In the genomic region with DNA sequence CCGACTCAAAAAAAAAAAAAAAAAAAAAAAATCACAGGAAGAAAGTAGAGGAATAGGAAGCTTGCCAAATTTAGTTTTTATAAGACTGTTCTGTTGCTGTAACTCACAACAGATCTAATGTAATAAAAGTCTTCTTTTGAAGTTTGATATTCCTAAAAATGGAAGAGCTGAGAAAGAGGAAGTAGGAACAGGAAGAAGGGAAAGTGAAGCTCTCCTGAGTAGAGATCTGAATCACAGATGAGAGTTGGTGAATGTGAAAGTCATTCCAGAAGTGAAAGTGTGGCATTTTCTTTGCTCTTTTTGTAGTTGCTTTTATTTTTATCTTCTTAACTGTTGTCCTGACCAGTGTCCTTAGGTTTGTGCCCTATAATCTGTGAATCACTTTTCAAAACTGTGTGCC, we compare ENCODE assay signal across 14 cellular contexts. TPM values are rescaled to one million over a fixed set of nuclear protein-coding genes. Genes with fewer than 3 reads are reported as not detected.
DNase-seq lines count a peak whose midpoint lies in the region; ATAC-seq, FAIRE-seq and TF ChIP-seq lines count a peak whose summit lies in the region.
"Had no signal": no experiment of that assay in that cellular context is flagged by ENCODE, and none has a peak within 500 bp of the region (broad histone marks: within the 10 kb centered on the region; RNA-seq: fewer than 3 reads in every experiment).

No MANE protein-coding gene starts in this region.

- peaks cover 5 to 20% of the 10 kb centered on the region in 2 donors for H3K36me3 Mint-ChIP-seq in activated T-cell treated with anti-CD3 and anti-CD28 coated beads, Interleukin-2, amount 50 U/mL, for 72 hours (ENCODE audit: insufficient read depth in 2 of 2)
- peaks cover 5% of the 10 kb centered on the region for H3K36me3 Mint-ChIP-seq in astrocyte (ENCODE audit: low read depth, unreplicated experiment)

- H4K20me1 ChIP-seq in astrocyte (ENCODE audit: insufficient read depth, low read length), result peaks cover 48% of the 10 kb centered on the region
- peaks cover 64% of the 10 kb centered on the region for H4K20me1 ChIP-seq in smooth muscle cell (ENCODE audit: low read depth)

- H3K4me1 ChIP-seq in astrocyte (ENCODE audit: insufficient read depth, low read length), result peaks cover 9% of the 10 kb centered on the region
- peaks cover 16% of the 10 kb centered on the region for H3K4me1 ChIP-seq in smooth muscle cell (ENCODE audit: low read depth)

- H3K27ac ChIP-seq in astrocyte (ENCODE audit: low read depth, low read length), result no peak overlapping the region
- peak overlapping the region; percentile 4 for H3K27ac ChIP-seq in smooth muscle cell (ENCODE audit: low read depth)
- H3K27ac ChIP-seq: pancreas, vagina had no signal

- H3F3A ChIP-seq in smooth muscle cell (ENCODE audit: low read depth), result peaks cover 4% of the 10 kb centered on the region

- H3K9ac ChIP-seq in astrocyte (ENCODE audit: low read length) (no peak overlapping the region), smooth muscle cell (ENCODE audit: low read depth) (no peak overlapping the region)

- no peak overlapping the region for H3K4me2 ChIP-seq in astrocyte (ENCODE audit: low read length)
- no peak overlapping the region for H3K4me2 ChIP-seq in smooth muscle cell

- H3K4me3 ChIP-seq in astrocyte (ENCODE audit: insufficient read depth, low read depth, low read length) (no peak overlapping the region), smooth muscle cell (no peak overlapping the region)

- H3K27me3 ChIP-seq in astrocyte (ENCODE audit: insufficient read depth, low read length) (no peaks in the 10 kb centered on the region), smooth muscle cell (ENCODE audit: low read depth) (no peaks in the 10 kb centered on the region)
- H3K27me3 ChIP-seq: pancreas, vagina had no signal

- no peak for FAIRE-seq in astrocyte (lab: Jason Lieb, UNC)
- FAIRE-seq: islet of Langerhans, pancreas, TTC549 had no signal

- H3K4me3 Mint-ChIP-seq in activated T-cell treated with anti-CD3 and anti-CD28 coated beads, Interleukin-2, amount 50 U/mL, for 72 hours, result peak overlapping the region; percentile 75 to 92
- peak overlapping the region; percentile 60 for H3K4me3 Mint-ChIP-seq in astrocyte (ENCODE audit: unreplicated experiment)

- no peak for DNase-seq in activated T-cell treated with anti-CD3 and anti-CD28 coated beads, Interleukin-2, amount 50 U/mL, for 72 hours
- DNase-seq in activated T-cell treated with anti-CD3 and anti-CD28 coated beads, Interleukin-2, amount 50 U/mL, for 1 hour, result no peak
- peak; percentile 67 for DNase-seq in NOMO-1 treated with DMSO at 0.1 percent for 48 hours (lab: John Stamatoyannopoulos, UW; ENCODE audit: unreplicated experiment)
- no peak for DNase-seq in astrocyte (ENCODE audit: low read depth)
- no peak for DNase-seq in smooth muscle cell (lab: John Stamatoyannopoulos, UW; ENCODE audit: unreplicated experiment)
- no peak for DNase-seq in omental fat pad (ENCODE audit: low spot score)
- DNase-seq in NCI-H187 treated with DMSO at 0.1 percent for 48 hours (lab: John Stamatoyannopoulos, UW), result no peak
- DNase-seq in 8988T, result no peak
- DNase-seq: amniotic stem cell, NCI-H69, pancreas had no signal

- H2AFZ ChIP-seq in astrocyte (ENCODE audit: low read depth, low read length) (no peak overlapping the region), smooth muscle cell (ENCODE audit: low read depth) (no peak overlapping the region)

- H3K79me2 ChIP-seq in astrocyte (ENCODE audit: insufficient read depth, low read length) (peaks cover 92% of the 10 kb centered on the region), smooth muscle cell (ENCODE audit: low read depth) (peaks cover 82% of the 10 kb centered on the region)

- H3K36me3 ChIP-seq in astrocyte (ENCODE audit: insufficient read depth, low read length) (no peaks in the 10 kb centered on the region), smooth muscle cell (ENCODE audit: low read depth) (no peaks in the 10 kb centered on the region)
- H3K36me3 ChIP-seq: pancreas, vagina had no signal

- no peak for ATAC-seq in activated T-cell treated with anti-CD3 and anti-CD28 coated beads, Interleukin-2, amount 50 U/mL, for 72 hours (replicated peaks in 1 of 2)
- ATAC-seq in omental fat pad (ENCODE audit: low FRiP score), result no peak
- ATAC-seq: pancreas had no signal

- H3K9me3 ChIP-seq in astrocyte (ENCODE audit: insufficient read depth, low read depth, low read length), result no peaks in the 10 kb centered on the region
- no peaks in the 10 kb centered on the region for H3K9me3 ChIP-seq in smooth muscle cell (replicated peaks; ENCODE audit: low read depth)
- H3K9me3 ChIP-seq: pancreas, vagina had no signal

- H3K9me3 Mint-ChIP-seq in activated T-cell treated with anti-CD3 and anti-CD28 coated beads, Interleukin-2, amount 50 U/mL, for 72 hours, result no peaks in the 10 kb centered on the region
- no peaks in the 10 kb centered on the region for H3K9me3 Mint-ChIP-seq in astrocyte (ENCODE audit: unreplicated experiment)

- TF ChIP-seq CTCF in astrocyte (IDR thresholded peaks at IDR 0.05; ENCODE audit: insufficient read depth, low read depth, low read length) (no peak), smooth muscle cell (IDR thresholded peaks at IDR 0.05; ENCODE audit: borderline replicate concordance, insufficient read depth, poor library complexity, severe bottlenecking) (no peak), omental fat pad (IDR thresholded peaks at IDR 0.05) (no peak)

- H3K4me1 Mint-ChIP-seq in activated T-cell treated with anti-CD3 and anti-CD28 coated beads, Interleukin-2, amount 50 U/mL, for 72 hours (ENCODE audit: low read depth), result peaks cover 60% of the 10 kb centered on the region
- peaks cover 10% of the 10 kb centered on the region for H3K4me1 Mint-ChIP-seq in astrocyte (ENCODE audit: low read depth, unreplicated experiment)

- H3K27ac Mint-ChIP-seq in activated T-cell treated with anti-CD3 and anti-CD28 coated beads, Interleukin-2, amount 50 U/mL, for 72 hours, result peak overlapping the region; percentile 76
- no peak overlapping the region for H3K27ac Mint-ChIP-seq in astrocyte (ENCODE audit: unreplicated experiment)

- no peaks in the 10 kb centered on the region for H3K27me3 Mint-ChIP-seq in activated T-cell treated with anti-CD3 and anti-CD28 coated beads, Interleukin-2, amount 50 U/mL, for 72 hours (ENCODE audit: low read depth)
- no peaks in the 10 kb centered on the region for H3K27me3 Mint-ChIP-seq in astrocyte (ENCODE audit: low read depth, unreplicated experiment)

- 75% methylated on average over 1 of the region's 1 CpG for WGBS in smooth muscle cell (ENCODE audit: low lambda C conversion rate)

RNA-seq across cellular contexts. Expression of a gene that starts 2.1 kb away (rescaled TPM):
- total RNA-seq in activated T-cell treated with anti-CD3 and anti-CD28 coated beads, Interleukin-2, amount 50 U/mL, for 72 hours, result 100 to 1,000 TPM; 130 to 145 TPM
- total RNA-seq in astrocyte, result 114 and 130 TPM in 2 replicates
- total RNA-seq in smooth muscle cell, result 78.7 and 87.6 TPM in 2 replicates
- 105 and 148 TPM in 2 replicates for polyA plus RNA-seq in smooth muscle cell
- 100 to 1,000 TPM in 1 of 4 donors, 10 to 100 TPM in 3; 57.3 to 101 (median 78.1) TPM for total RNA-seq in omental fat pad

RNA-seq across cellular contexts. Expression of a gene that starts 11.8 kb away (rescaled TPM):
- 10 to 100 TPM; 42.0 to 59.2 TPM for total RNA-seq in activated T-cell treated with anti-CD3 and anti-CD28 coated beads, Interleukin-2, amount 50 U/mL, for 72 hours
- total RNA-seq in astrocyte, result 34.8 and 43.3 TPM in 2 replicates
- 24.3 and 42.3 TPM in 2 replicates for total RNA-seq in smooth muscle cell
- polyA plus RNA-seq in smooth muscle cell, result 25.7 and 28.4 TPM in 2 replicates
- 10 to 100 TPM; 22.7 to 36.4 (median 25.2) TPM for total RNA-seq in omental fat pad
